In genomic region chr5:172437445-172438303, GRCh38 we compare ENCODE assay signal across 9 cellular contexts. TPM values are rescaled to one million over a fixed set of nuclear protein-coding genes. Genes with fewer than 3 reads are reported as not detected.
DNase-seq lines count a peak whose midpoint lies in the region; ATAC-seq, FAIRE-seq and TF ChIP-seq lines count a peak whose summit lies in the region.
"Had no signal": no experiment of that assay in that cellular context is flagged by ENCODE, and none has a peak within 500 bp of the region (broad histone marks: within the 10 kb centered on the region; RNA-seq: fewer than 3 reads in every experiment).

No MANE protein-coding gene starts in this region.

- H3K4me3 Mint-ChIP-seq in mesothelial cell of epicardium = no peak overlapping the region
- H3K4me3 Mint-ChIP-seq: activated B cell treated with CpG ODN at 0.5 μM for 24 hours had no signal

- H3K27ac Mint-ChIP-seq in mesothelial cell of epicardium = peak overlapping the region; percentile 79
- H3K27ac Mint-ChIP-seq: activated B cell treated with CpG ODN at 0.5 μM for 24 hours had no signal

- H3K27ac ChIP-seq in coronary artery = peak overlapping the region; percentile 21 to 73

- no peaks in the 10 kb centered on the region for H3K36me3 Mint-ChIP-seq in mesothelial cell of epicardium

- ATAC-seq in HG03139 (IDR thresholded peaks at IDR 0.05; ENCODE audit: unreplicated experiment) = no peak

- no peak overlapping the region for H3K4me3 ChIP-seq in coronary artery

- H3K4me1 Mint-ChIP-seq in mesothelial cell of epicardium = peaks cover 18% of the 10 kb centered on the region
- H3K4me1 Mint-ChIP-seq: activated B cell treated with CpG ODN at 0.5 μM for 24 hours had no signal

- TF ChIP-seq POLR2A in GM12891 (IDR thresholded peaks at IDR 0.05; ENCODE audit: low read depth, low read length) = no peak

- peak; percentile 90 for DNase-seq in COLO829 (ENCODE audit: low spot score)
- DNase-seq in NCI-H2227 (lab: John Stamatoyannopoulos, UW; ENCODE audit: unreplicated experiment) = peak; percentile 94
- peak; percentile 85 for DNase-seq in coronary artery (ENCODE audit: low spot score)
- peak; percentile 63 to 73 for DNase-seq in mesothelial cell of epicardium (ENCODE audit: low spot score in 2 of 2, unreplicated experiment in 2 of 2)
- no peak for DNase-seq in inferior parietal cortex (ENCODE audit: extremely low spot score)
- DNase-seq in stimulated activated CD4-positive, alpha-beta T cell treated with anti-CD3 and anti-CD28 coated beads, Interleukin-2, amount 100 ng/mL, for 48 hours = no peak
- no peak for DNase-seq in GM12891 (ENCODE audit: insufficient read length, low spot score)
- DNase-seq: activated B cell treated with CpG ODN at 0.5 μM for 24 hours had no signal

- no peaks in the 10 kb centered on the region for H3K9me3 Mint-ChIP-seq in mesothelial cell of epicardium
- H3K9me3 Mint-ChIP-seq: activated B cell treated with CpG ODN at 0.5 μM for 24 hours had no signal

- no peak for FAIRE-seq in GM12891 (lab: Jason Lieb, UNC)

- no peaks in the 10 kb centered on the region for H3K27me3 Mint-ChIP-seq in mesothelial cell of epicardium (ENCODE audit: low read depth)

- no peak for TF ChIP-seq CTCF in coronary artery (IDR thresholded peaks at IDR 0.05)
- TF ChIP-seq CTCF in mesothelial cell of epicardium (IDR thresholded peaks at IDR 0.05; ENCODE audit: unreplicated experiment) = no peak

TF ChIP-seq in GM12891, 5 proteins besides CTCF, POLR2A, EP300 and RAD21:
- TF ChIP-seq TAF1 (IDR thresholded peaks at IDR 0.05; ENCODE audit: low read depth, low read length) = no peak
- TF ChIP-seq POLR2AphosphoS5 (IDR thresholded peaks at IDR 0.05; ENCODE audit: low read depth, low read length) = no peak
- TF ChIP-seq PAX5 (IDR thresholded peaks at IDR 0.05; ENCODE audit: insufficient read depth, low read length, severe bottlenecking) = no peak
- TF ChIP-seq POU2F2 (IDR thresholded peaks at IDR 0.05; ENCODE audit: low read depth, low read length) = no peak
- TF ChIP-seq SPI1 (IDR thresholded peaks at IDR 0.05; ENCODE audit: low read depth, low read length) = no peak

RNA-seq across cellular contexts. Expression of gene SH3PXD2B, which starts 16.7 kb away (rescaled TPM):
- 68.9 to 74.4 TPM (median 71.4 TPM) in 3 replicates for total RNA-seq in mesothelial cell of epicardium
- polyA plus RNA-seq in GM12891 (2012; ENCODE audit: low read depth, missing spikeins) = 0.06 TPM

Comparison
In these comparisons a context has a peak if more than half of its experiments do, and no peak if none do; other contexts are left out.
1. DNase-seq: peak in COLO829 (single experiment), NCI-H2227 (single experiment), coronary artery (single experiment) and mesothelial cell of epicardium (2 of 2); none in inferior parietal cortex (single experiment), stimulated activated CD4-positive, alpha-beta T cell treated with anti-CD3 and anti-CD28 coated beads, Interleukin-2, amount 100 ng/mL, for 48 hours (0 of 2) and GM12891 (single experiment).